Comparison of ENCODE assay signal across 8 cellular contexts in genomic region chr17:78839173-78839761, GRCh38. TPM values are rescaled to one million over a fixed set of nuclear protein-coding genes. Genes with fewer than 3 reads are reported as not detected.
DNase-seq lines count a peak whose midpoint lies in the region; ATAC-seq and TF ChIP-seq lines count a peak whose summit lies in the region.

No MANE protein-coding gene starts in this region.

- CTCF ChIA-PET in activated CD4-positive, alpha-beta T cell treated with anti-CD3 and anti-CD28 coated beads for 36 hours (lab: Charles Lee): interaction anchor here (1.6 kb wide), 1 partner anchor 10 kb away, joined by 4 read pairs; no protein-coding TSS in a partner anchor
- CTCF ChIA-PET in T-cell (lab: Charles Lee): interaction anchor here in 1 of 2 donors (0.6 kb wide), 1 partner anchor 37 kb away, joined by 3 read pairs; no protein-coding TSS in a partner anchor

- H3K27ac ChIP-seq in caudate nucleus (ENCODE audit: low read depth, low read length): no peak overlapping the region

- intact Hi-C loops in activated CD4-positive, alpha-beta T cell treated with anti-CD3 and anti-CD28 coated beads for 36 hours (cut with DNase I, micrococcal nuclease): loop anchor here in 1 of 2 experiments (1.0 kb wide), 1 partner anchor 22 kb away; no protein-coding TSS in a partner anchor

- TF ChIP-seq CTCF in fibroblast of the aortic adventitia (IDR thresholded peaks at IDR 0.05; ENCODE audit: insufficient read depth, low read length) (no peak), retinal pigment epithelial cell (conservative IDR thresholded peaks at IDR 0.05; ENCODE audit: low read depth, low read length) (no peak)

- DNase-seq in activated CD4-positive, alpha-beta T cell treated with anti-CD3 and anti-CD28 coated beads for 36 hours: no peak
- no peak for DNase-seq in activated CD4-positive, alpha-beta T cell treated with anti-CD3 and anti-CD28 coated beads for 1 hour
- DNase-seq in T-cell: peak in 5 of 34 experiments; percentile 18 to 32 (median 23)
- DNase-seq in fibroblast of the aortic adventitia (ENCODE audit: low read depth): no peak
- no peak for DNase-seq in retinal pigment epithelial cell (ENCODE audit: low read depth)
- no peak for DNase-seq in caudate nucleus (lab: John Stamatoyannopoulos, UW)
- no peak for DNase-seq in NCI-H526 (lab: John Stamatoyannopoulos, UW)
- no peak for DNase-seq in stimulated activated CD8-positive, alpha-beta memory T cell treated with anti-CD3 and anti-CD28 coated beads, Interleukin-4, amount 100 ng/mL, for 48 hours

- peak overlapping the region; percentile 86 for H3K4me3 Mint-ChIP-seq in activated CD4-positive, alpha-beta T cell treated with anti-CD3 and anti-CD28 coated beads for 36 hours
- peak overlapping the region; percentile 91 to 97 (median 91) for H3K4me3 Mint-ChIP-seq in T-cell

- H3K9me3 Mint-ChIP-seq in activated CD4-positive, alpha-beta T cell treated with anti-CD3 and anti-CD28 coated beads for 36 hours (ENCODE audit: low read depth): no peaks in the 10 kb centered on the region
- no peaks in the 10 kb centered on the region for H3K9me3 Mint-ChIP-seq in T-cell

- peak overlapping the region; percentile 93 for H3K27ac Mint-ChIP-seq in activated CD4-positive, alpha-beta T cell treated with anti-CD3 and anti-CD28 coated beads for 36 hours
- H3K27ac Mint-ChIP-seq in T-cell: peak overlapping the region; percentile 89

- H3K36me3 Mint-ChIP-seq in activated CD4-positive, alpha-beta T cell treated with anti-CD3 and anti-CD28 coated beads for 36 hours (ENCODE audit: low read depth): peaks cover 41% of the 10 kb centered on the region
- H3K36me3 Mint-ChIP-seq in T-cell: peaks cover 36% of the 10 kb centered on the region

- peak overlapping the region; percentile 97 for H3K4me3 ChIP-seq in fibroblast of the aortic adventitia (ENCODE audit: low read depth, low read length)
- H3K4me3 ChIP-seq in retinal pigment epithelial cell (ENCODE audit: low read length): peak overlapping the region; percentile 87

- no peaks in the 10 kb centered on the region for H3K27me3 Mint-ChIP-seq in activated CD4-positive, alpha-beta T cell treated with anti-CD3 and anti-CD28 coated beads for 36 hours
- H3K27me3 Mint-ChIP-seq in T-cell: no peaks in the 10 kb centered on the region

- peaks cover 41% of the 10 kb centered on the region for H3K4me1 Mint-ChIP-seq in activated CD4-positive, alpha-beta T cell treated with anti-CD3 and anti-CD28 coated beads for 36 hours
- peaks cover 49 to 52% (median 51%) of the 10 kb centered on the region in 3 donors for H3K4me1 Mint-ChIP-seq in T-cell

- POLR2A ChIA-PET in activated CD4-positive, alpha-beta T cell treated with anti-CD3 and anti-CD28 coated beads for 36 hours (lab: Charles Lee): no interaction called here
- POLR2A ChIA-PET in T-cell (lab: Charles Lee): no interaction called here

- peak; percentile 10 for ATAC-seq in activated CD4-positive, alpha-beta T cell treated with anti-CD3 and anti-CD28 coated beads for 36 hours
- no peak for ATAC-seq in T-cell (replicated peaks in 1 of 4)

RNA-seq across cellular contexts. Expression of gene USP36, which starts 1.3 kb away (rescaled TPM):
- 10 to 100 TPM; 90.1 to 92.5 TPM for total RNA-seq in activated CD4-positive, alpha-beta T cell treated with anti-CD3 and anti-CD28 coated beads for 36 hours
- total RNA-seq in T-cell (100 to 1,000 TPM; 132 to 487 (median 143) TPM), fibroblast of the aortic adventitia (ENCODE audit: low replicate concordance) (27.5 and 36.7 TPM in 2 replicates)

RNA-seq across cellular contexts. Expression of gene CYTH1, which starts 57.2 kb away (rescaled TPM):
- total RNA-seq in activated CD4-positive, alpha-beta T cell treated with anti-CD3 and anti-CD28 coated beads for 36 hours: 100 to 1,000 TPM; 109 to 130 TPM
- total RNA-seq in T-cell (100 to 1,000 TPM; 357 to 509 (median 372) TPM), fibroblast of the aortic adventitia (ENCODE audit: low replicate concordance) (7.8 and 13.8 TPM in 2 replicates)
